In the genomic region with DNA sequence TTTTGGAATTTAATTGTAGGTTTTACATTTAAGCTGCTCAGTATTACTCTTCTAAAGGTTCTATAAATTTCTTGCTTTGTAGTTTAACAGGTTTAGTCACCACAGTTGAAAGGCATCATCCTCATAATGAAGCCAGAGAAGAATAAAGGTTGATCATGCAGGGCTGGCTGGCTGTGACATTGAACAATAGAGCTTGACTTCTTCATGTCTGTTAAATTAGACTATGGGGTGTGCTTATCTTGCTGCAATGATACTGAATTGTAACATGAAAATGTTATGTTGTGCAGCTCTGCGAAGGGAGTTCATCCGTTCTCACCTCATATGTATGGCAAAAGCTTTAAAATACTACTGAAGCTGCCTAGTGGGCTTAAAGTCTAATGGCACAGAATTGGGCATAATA, we compare ENCODE assay signal across 25 cellular contexts.
"Had no signal": no experiment of that assay in that cellular context is flagged by ENCODE, and none has a peak within 500 bp of the region (broad histone marks: within the 10 kb centered on the region; RNA-seq: fewer than 3 reads in every experiment).

No MANE protein-coding gene starts in this region.

- FAIRE-seq: pancreas, small intestine, urothelium cell line had no signal

- H3K4me1 Mint-ChIP-seq: nephron; stimulated activated effector memory CD8-positive, alpha-beta T cell treated with anti-CD3 and anti-CD28 coated beads, Interleukin-12 subunit alpha, Interleukin-12 subunit beta, amount 100 ng/mL, for 72 hours; stimulated activated naive B cell treated with anti-CD40 and anti-IgM and Interleukin-4, amounts not matched to agents 10 μg/mL and 1 μg/mL and 100 μg/mL, for 72 hours had no signal

- ATAC-seq: natural killer cell; pancreas; right cardiac atrium; right lobe of liver; stimulated activated effector memory CD8-positive, alpha-beta T cell treated with anti-CD3 and anti-CD28 coated beads, Interleukin-12 subunit alpha, Interleukin-12 subunit beta, amount 100 ng/mL, for 72 hours; stimulated activated naive B cell treated with anti-CD40 and anti-IgM and Interleukin-4, amounts not matched to agents 10 μg/mL and 1 μg/mL and 100 μg/mL, for 72 hours had no signal

- H3K27ac ChIP-seq: neutrophil, pancreas, prostate gland, right lobe of liver, sigmoid colon, stomach, thoracic aorta, thyroid gland, tibial nerve, upper lobe of left lung, vagina had no signal

- H3K9me3 Mint-ChIP-seq: stimulated activated naive CD8-positive, alpha-beta T cell treated with anti-CD3 and anti-CD28 coated beads, Interleukin-15, Interleukin-2, amounts not matched to agents 100 ng/mL and 50 ng/mL, for 24 hours had no signal

- H3K27ac Mint-ChIP-seq: natural killer cell; nephron; stimulated activated effector memory CD8-positive, alpha-beta T cell treated with anti-CD3 and anti-CD28 coated beads, Interleukin-12 subunit alpha, Interleukin-12 subunit beta, amount 100 ng/mL, for 72 hours; stimulated activated naive B cell treated with anti-CD40 and anti-IgM and Interleukin-4, amounts not matched to agents 10 μg/mL and 1 μg/mL and 100 μg/mL, for 72 hours; stimulated activated naive CD8-positive, alpha-beta T cell treated with anti-CD3 and anti-CD28 coated beads, Interleukin-15, Interleukin-2, amounts not matched to agents 100 ng/mL and 50 ng/mL, for 24 hours had no signal

- H3K4me3 ChIP-seq: pancreas, prostate gland, right lobe of liver, sigmoid colon, stomach, thoracic aorta, thyroid gland, tibial nerve, upper lobe of left lung, vagina had no signal

- DNase-seq: natural killer cell; pancreas; right cardiac atrium; right lobe of liver; sigmoid colon; small intestine; stimulated activated CD4-positive, alpha-beta T cell treated with anti-CD3 and anti-CD28 coated beads, Interleukin-15, amount 100 ng/mL, for 24 hours; stimulated activated CD4-positive, alpha-beta T cell treated with anti-CD3 and anti-CD28 coated beads, Interleukin-2, amount 100 ng/mL, for 24 hours; stimulated activated CD4-positive, alpha-beta T cell treated with anti-CD3 and anti-CD28 coated beads, Interleukin-2, amount 100 ng/mL, for 48 hours; stimulated activated CD4-positive, alpha-beta T cell treated with anti-CD3 and anti-CD28 coated beads, Interleukin-4, amount 100 ng/mL, for 24 hours; stimulated activated naive B cell treated with anti-CD40 and anti-IgM and Interleukin-4, amounts not matched to agents 10 μg/mL and 1 μg/mL and 100 μg/mL, for 72 hours; stimulated activated naive CD4-positive, alpha-beta T cell treated with Interleukin-2 at 50 U/mL for 16 hours; stomach; thyroid gland; trophoblast cell; upper lobe of left lung had no signal

- H3K36me3 ChIP-seq: neutrophil, pancreas, prostate gland, right lobe of liver, sigmoid colon, thoracic aorta, thyroid gland, vagina had no signal

- H3K27me3 Mint-ChIP-seq: stimulated activated naive B cell treated with anti-CD40 and anti-IgM and Interleukin-4, amounts not matched to agents 10 μg/mL and 1 μg/mL and 100 μg/mL, for 72 hours; stimulated activated naive CD8-positive, alpha-beta T cell treated with anti-CD3 and anti-CD28 coated beads, Interleukin-15, Interleukin-2, amounts not matched to agents 100 ng/mL and 50 ng/mL, for 24 hours had no signal

- H3K27me3 ChIP-seq: neutrophil, pancreas, right lobe of liver, sigmoid colon, stomach, thyroid gland, tibial nerve, upper lobe of left lung, vagina had no signal

- H3K9me3 ChIP-seq: neutrophil, pancreas, prostate gland, right lobe of liver, sigmoid colon, stomach, thoracic aorta, thyroid gland, tibial nerve, upper lobe of left lung, vagina had no signal

- H3K4me1 ChIP-seq: prostate gland, stomach, thyroid gland, tibial nerve, upper lobe of left lung, vagina had no signal

- H3K4me3 Mint-ChIP-seq: natural killer cell; nephron; stimulated activated effector memory CD8-positive, alpha-beta T cell treated with anti-CD3 and anti-CD28 coated beads, Interleukin-12 subunit alpha, Interleukin-12 subunit beta, amount 100 ng/mL, for 72 hours; stimulated activated naive B cell treated with anti-CD40 and anti-IgM and Interleukin-4, amounts not matched to agents 10 μg/mL and 1 μg/mL and 100 μg/mL, for 72 hours; stimulated activated naive CD8-positive, alpha-beta T cell treated with anti-CD3 and anti-CD28 coated beads, Interleukin-15, Interleukin-2, amounts not matched to agents 100 ng/mL and 50 ng/mL, for 24 hours had no signal

- H3K36me3 Mint-ChIP-seq: stimulated activated effector memory CD8-positive, alpha-beta T cell treated with anti-CD3 and anti-CD28 coated beads, Interleukin-12 subunit alpha, Interleukin-12 subunit beta, amount 100 ng/mL, for 72 hours had no signal
